8 cellular contexts compared by ENCODE assay signal in the genomic region with DNA sequence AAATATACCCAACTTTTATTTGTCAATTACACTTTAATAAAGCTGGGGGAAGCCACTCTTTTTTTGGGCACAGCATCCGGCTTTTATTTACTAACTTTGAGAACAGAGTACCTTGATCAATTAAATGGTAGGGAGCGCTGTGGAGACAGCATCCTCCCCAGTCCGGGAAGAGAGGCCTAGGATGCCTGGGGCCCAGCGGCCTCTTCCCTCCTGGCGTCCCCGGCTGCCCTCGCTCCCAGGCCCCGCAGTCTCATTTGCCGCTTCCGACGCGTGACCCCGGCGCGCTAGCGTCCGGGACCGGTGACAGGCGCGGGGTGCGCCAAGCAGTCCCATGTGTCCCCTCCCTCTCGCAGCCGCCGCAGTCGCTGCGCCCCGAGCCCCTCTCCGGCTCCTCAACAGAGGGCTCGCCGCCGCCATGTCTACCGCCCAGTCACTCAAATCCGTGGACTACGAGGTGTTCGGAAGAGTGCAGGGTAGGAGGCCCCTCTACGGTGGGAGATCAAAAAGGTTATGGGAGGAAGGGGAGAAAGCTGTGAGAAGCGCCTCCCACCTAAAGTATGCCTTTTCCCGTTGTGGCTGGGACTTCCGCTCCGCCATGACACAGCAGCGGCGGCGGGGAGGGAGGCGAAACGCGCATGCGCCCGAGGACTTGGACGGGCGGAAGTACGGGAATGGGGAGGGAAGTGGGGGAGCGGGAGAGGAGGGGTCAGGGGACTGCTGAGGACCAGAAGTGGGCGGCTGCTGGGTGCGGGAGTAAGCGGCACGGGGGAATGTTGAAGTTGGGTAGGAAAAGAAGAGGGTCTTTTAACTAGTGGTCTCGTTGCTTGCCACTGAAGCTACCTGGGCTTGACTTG. TPM values are rescaled to one million over a fixed set of nuclear protein-coding genes. Genes with fewer than 3 reads are reported as not detected.
A peak's percentile ranks its signal among the peaks of the same experiment; 100 is the strongest.
DNase-seq lines count a peak whose midpoint lies in the region; ATAC-seq and TF ChIP-seq lines count a peak whose summit lies in the region.

A gene (plus strand): TSS at position 332 of the 854 bp plus-strand sequence.

- H3K4me3 ChIP-seq in DOHH2 (ENCODE audit: low read length) = peak within 1 kb of the TSS; percentile 95
- H3K4me3 ChIP-seq in Peyer's patch = peak within 1 kb of the TSS; percentile 68 to 90 (median 76)
- H3K4me3 ChIP-seq in esophagus muscularis mucosa = peak within 1 kb of the TSS; percentile 69 to 93 (median 80)

- WGBS in esophagus muscularis mucosa = under 1% methylated on average over 35 of the region's 57 CpGs

- no peaks in the 10 kb centered on the region for H3K9me2 ChIP-seq in DOHH2 (replicated peaks; ENCODE audit: control insufficient read depth, low read length)

- intact Hi-C loops in esophagus muscularis mucosa (cut with DNase I) = no loop called here

- peak; percentile 91 to 97 (median 94) for DNase-seq in Peyer's patch
- DNase-seq in activated T-cell treated with anti-CD3 and anti-CD28 coated beads, Interleukin-2, amount 50 U/mL, for 48 hours = peak; percentile 94 to 95
- peak; percentile 97 for DNase-seq in esophagus muscularis mucosa (ENCODE audit: extremely low spot score)
- peak; percentile 98 for DNase-seq in myocyte (ENCODE audit: low read depth)
- DNase-seq in stimulated activated CD8-positive, alpha-beta memory T cell treated with anti-CD3 and anti-CD28 coated beads, Interleukin-7, amount 100 ng/mL, for 4 hours (ENCODE audit: low read depth in 2 of 2) = peak; percentile 89

- H3K4me1 ChIP-seq in DOHH2 (ENCODE audit: control insufficient read depth, low read length) = peaks cover 27% of the 10 kb centered on the region
- peaks cover 0 to 6% (median 0%) of the 10 kb centered on the region in 4 donors for H3K4me1 ChIP-seq in Peyer's patch
- peaks cover 6 to 10% (median 7%) of the 10 kb centered on the region in 4 donors for H3K4me1 ChIP-seq in esophagus muscularis mucosa

- TF ChIP-seq CTCF in DOHH2 (IDR thresholded peaks at IDR 0.05; ENCODE audit: low read depth, low read length, poor library complexity, severe bottlenecking) (peak; percentile 44), Peyer's patch (IDR thresholded peaks at IDR 0.05) (peak in 2 of 6 experiments; percentile 16 to 25), esophagus muscularis mucosa (IDR thresholded peaks at IDR 0.05) (peak; percentile 14 to 23 (median 19))

- peaks cover 17% of the 10 kb centered on the region for H3K9me3 ChIP-seq in DOHH2 (ENCODE audit: control insufficient read depth, insufficient read depth, low read length)
- peaks cover 27% of the 10 kb centered on the region for H3K9me3 ChIP-seq in KOPT-K1 (ENCODE audit: insufficient read depth, low read length, poor library complexity, severe bottlenecking)
- H3K9me3 ChIP-seq in Peyer's patch = no peaks in the 10 kb centered on the region
- H3K9me3 ChIP-seq in esophagus muscularis mucosa = no peaks in the 10 kb centered on the region

- no peak for TF ChIP-seq EP300 in esophagus muscularis mucosa (IDR thresholded peaks at IDR 0.05)

- ATAC-seq in GM21825 (IDR thresholded peaks at IDR 0.05; ENCODE audit: unreplicated experiment) = peak; percentile 95

- H3F3A ChIP-seq in DOHH2 (ENCODE audit: control insufficient read depth, insufficient read depth) = peaks cover 13% of the 10 kb centered on the region

- peak; percentile 37 to 85 for TF ChIP-seq POLR2A in Peyer's patch (IDR thresholded peaks at IDR 0.05)
- peak; percentile 71 for TF ChIP-seq POLR2A in esophagus muscularis mucosa (IDR thresholded peaks at IDR 0.05; ENCODE audit: low read depth)

- H3K27ac ChIP-seq in DOHH2 (ENCODE audit: low read depth, low read length) (peak within 1 kb of the TSS; percentile 95), KOPT-K1 (ENCODE audit: low read depth, low read length, poor library complexity, severe bottlenecking) (peak within 1 kb of the TSS; percentile 93), Peyer's patch (peak within 1 kb of the TSS; percentile 93 to 99 (median 96)), esophagus muscularis mucosa (replicated peaks in 1 of 4) (peak within 1 kb of the TSS; percentile 95 to 99 (median 98))

- H3K4me2 ChIP-seq in DOHH2 (ENCODE audit: low read length) = peak within 1 kb of the TSS; percentile 79

- H3K36me3 ChIP-seq in DOHH2 (ENCODE audit: control insufficient read depth, low read length) (peaks cover 27% of the 10 kb centered on the region), KOPT-K1 (ENCODE audit: insufficient read depth, low read length) (no peaks in the 10 kb centered on the region), Peyer's patch (no peaks in the 10 kb centered on the region), esophagus muscularis mucosa (peaks cover 0 to 7% (median 1%) of the 10 kb centered on the region in 4 donors)

- H3K27me3 ChIP-seq in DOHH2 (ENCODE audit: control insufficient read depth, low read length) (no peaks in the 10 kb centered on the region), Peyer's patch (no peaks in the 10 kb centered on the region), esophagus muscularis mucosa (no peaks in the 10 kb centered on the region)

- H3K79me2 ChIP-seq in DOHH2 (ENCODE audit: control insufficient read depth, low read length) = peaks cover 21% of the 10 kb centered on the region

- H4K20me1 ChIP-seq in DOHH2 (ENCODE audit: control insufficient read depth, insufficient read depth, low read depth, low read length) = no peaks in the 10 kb centered on the region

RNA-seq across cellular contexts. Expression of the gene that starts here (rescaled TPM):
- total RNA-seq in Peyer's patch = 10 to 100 TPM in 2 of 4 donors, 1 to 10 TPM in 2; 8.4 to 14.0 (median 9.8) TPM
- 10 to 100 TPM; 15.4 to 28.7 (median 22.7) TPM for total RNA-seq in esophagus muscularis mucosa
- total RNA-seq in myocyte = 46.7 and 58.4 TPM in 2 replicates
- polyA plus RNA-seq in myocyte (2012) = 42.0 TPM

Comparison
In these comparisons a context has a peak if more than half of its experiments do, and no peak if none do; other contexts are left out.
1. Peak in every context shown above with its lines: DNase-seq, ATAC-seq, H3K4me3 ChIP-seq and H3K27ac ChIP-seq.